ENCODE assay signal across 8 cellular contexts in genomic region chr6:6591778-6592388, GRCh38. TPM values are rescaled to one million over a fixed set of nuclear protein-coding genes. Genes with fewer than 3 reads are reported as not detected.
DNase-seq lines count a peak whose midpoint lies in the region; ATAC-seq and TF ChIP-seq lines count a peak whose summit lies in the region.

No MANE protein-coding gene starts in this region.

- TF ChIP-seq CTCF in Caco-2 (IDR thresholded peaks at IDR 0.05; ENCODE audit: insufficient read depth in 1 of 2, low read depth in 1 of 2, low read length in 1 of 2, severe bottlenecking in 1 of 2, unreplicated experiment in 1 of 2): no peak

- H3K27ac Mint-ChIP-seq in activated CD4-positive, alpha-beta T cell treated with anti-CD3 and anti-CD28 coated beads for 36 hours: peak overlapping the region; percentile 11
- H3K27ac Mint-ChIP-seq in stimulated activated naive B cell treated with anti-CD40 and anti-IgM and Interleukin-4, amounts not matched to agents 10 μg/mL and 1 μg/mL and 100 μg/mL, for 72 hours: peak overlapping the region; percentile 96
- H3K27ac Mint-ChIP-seq in Caco-2 (ENCODE audit: unreplicated experiment): no peak overlapping the region

- no peak for DNase-seq in activated CD4-positive, alpha-beta T cell treated with anti-CD3 and anti-CD28 coated beads for 36 hours
- DNase-seq in activated CD4-positive, alpha-beta T cell treated with anti-CD3 and anti-CD28 coated beads, Interleukin-2, amount 50 U/mL, for 1 hour: no peak
- DNase-seq in Kasumi-1 (lab: John Stamatoyannopoulos, UW) (peak; percentile 99), Caco-2 (no peak), DMS153 (lab: John Stamatoyannopoulos, UW) (no peak), COLO829 (ENCODE audit: low spot score) (no peak)
- peak; percentile 63 for DNase-seq in stimulated activated naive B cell treated with anti-CD40 and anti-IgM and Interleukin-4, amounts not matched to agents 10 μg/mL and 1 μg/mL and 100 μg/mL, for 72 hours

- no peak overlapping the region for H3K4me3 ChIP-seq in Caco-2 (ENCODE audit: low read depth, low read length)

- H3K36me3 Mint-ChIP-seq in activated CD4-positive, alpha-beta T cell treated with anti-CD3 and anti-CD28 coated beads for 36 hours (ENCODE audit: low read depth): peaks cover 4% of the 10 kb centered on the region
- peaks cover 9 to 26% of the 10 kb centered on the region in 2 donors for H3K36me3 Mint-ChIP-seq in stimulated activated naive B cell treated with anti-CD40 and anti-IgM and Interleukin-4, amounts not matched to agents 10 μg/mL and 1 μg/mL and 100 μg/mL, for 72 hours
- H3K36me3 Mint-ChIP-seq in Caco-2 (ENCODE audit: insufficient read depth, unreplicated experiment): no peaks in the 10 kb centered on the region

- H3K9me3 ChIP-seq in Caco-2: no peaks in the 10 kb centered on the region

- no peaks in the 10 kb centered on the region for H3K36me3 ChIP-seq in Caco-2 (ENCODE audit: control insufficient read depth, insufficient read depth, low read length)

- peaks cover 74% of the 10 kb centered on the region for H3K4me1 Mint-ChIP-seq in activated CD4-positive, alpha-beta T cell treated with anti-CD3 and anti-CD28 coated beads for 36 hours
- H3K4me1 Mint-ChIP-seq in stimulated activated naive B cell treated with anti-CD40 and anti-IgM and Interleukin-4, amounts not matched to agents 10 μg/mL and 1 μg/mL and 100 μg/mL, for 72 hours: peaks cover 70 to 97% of the 10 kb centered on the region in 2 donors
- no peaks in the 10 kb centered on the region for H3K4me1 Mint-ChIP-seq in Caco-2 (ENCODE audit: low read depth, unreplicated experiment)

- intact Hi-C loops in activated CD4-positive, alpha-beta T cell treated with anti-CD3 and anti-CD28 coated beads for 36 hours (cut with DNase I, micrococcal nuclease): no loop called here
- intact Hi-C loops in Caco-2 (cut with micrococcal nuclease; ENCODE audit: unreplicated experiment): no loop called here

- H3K9me3 Mint-ChIP-seq in activated CD4-positive, alpha-beta T cell treated with anti-CD3 and anti-CD28 coated beads for 36 hours (ENCODE audit: low read depth): peaks cover 3% of the 10 kb centered on the region
- H3K9me3 Mint-ChIP-seq in stimulated activated naive B cell treated with anti-CD40 and anti-IgM and Interleukin-4, amounts not matched to agents 10 μg/mL and 1 μg/mL and 100 μg/mL, for 72 hours: no peaks in the 10 kb centered on the region
- H3K9me3 Mint-ChIP-seq in Caco-2 (ENCODE audit: unreplicated experiment): no peaks in the 10 kb centered on the region

- no TSS peak for BruUV-seq in Caco-2 (replicated peaks; lab: Mats Ljungman, UMichigan)

- no peak for ATAC-seq in activated CD4-positive, alpha-beta T cell treated with anti-CD3 and anti-CD28 coated beads for 36 hours
- peak; percentile 25 for ATAC-seq in esophagus mucosa
- ATAC-seq in stimulated activated naive B cell treated with anti-CD40 and anti-IgM and Interleukin-4, amounts not matched to agents 10 μg/mL and 1 μg/mL and 100 μg/mL, for 72 hours (replicated peaks): peak; percentile 61 to 63

- CTCF ChIA-PET in activated CD4-positive, alpha-beta T cell treated with anti-CD3 and anti-CD28 coated beads for 36 hours (lab: Charles Lee): no interaction called here
- CTCF ChIA-PET in Caco-2 (lab: Charles Lee): no interaction called here

- no peaks in the 10 kb centered on the region for H3K4me1 ChIP-seq in Caco-2

- H3K27me3 Mint-ChIP-seq in activated CD4-positive, alpha-beta T cell treated with anti-CD3 and anti-CD28 coated beads for 36 hours: no peaks in the 10 kb centered on the region
- no peaks in the 10 kb centered on the region for H3K27me3 Mint-ChIP-seq in stimulated activated naive B cell treated with anti-CD40 and anti-IgM and Interleukin-4, amounts not matched to agents 10 μg/mL and 1 μg/mL and 100 μg/mL, for 72 hours
- H3K27me3 Mint-ChIP-seq in Caco-2 (ENCODE audit: insufficient read depth, unreplicated experiment): peaks cover 25% of the 10 kb centered on the region

- H3K27me3 ChIP-seq in Caco-2 (replicated peaks; ENCODE audit: control insufficient read depth, insufficient read depth, low read length): no peaks in the 10 kb centered on the region

- no peak overlapping the region for H3K4me3 Mint-ChIP-seq in activated CD4-positive, alpha-beta T cell treated with anti-CD3 and anti-CD28 coated beads for 36 hours
- H3K4me3 Mint-ChIP-seq in stimulated activated naive B cell treated with anti-CD40 and anti-IgM and Interleukin-4, amounts not matched to agents 10 μg/mL and 1 μg/mL and 100 μg/mL, for 72 hours: peak overlapping the region; percentile 68 to 78
- no peak overlapping the region for H3K4me3 Mint-ChIP-seq in Caco-2 (ENCODE audit: unreplicated experiment)

- POLR2A ChIA-PET in activated CD4-positive, alpha-beta T cell treated with anti-CD3 and anti-CD28 coated beads for 36 hours (lab: Charles Lee): no interaction called here
- POLR2A ChIA-PET in Caco-2 (lab: Charles Lee): no interaction called here

RNA-seq across cellular contexts. Expression of gene LY86, which starts 3.4 kb away (rescaled TPM):
- 1 to 10 TPM in 1 of 2 experiments, under 1 TPM in 1; 0.90 to 1.5 TPM for total RNA-seq in activated CD4-positive, alpha-beta T cell treated with anti-CD3 and anti-CD28 coated beads for 36 hours
- 0.48 TPM for total RNA-seq in esophagus mucosa
- not detected in 2 replicates for total RNA-seq in Caco-2 (2022)

Comparison
In these comparisons a context has a peak if more than half of its experiments do, and no peak if none do; other contexts are left out.
1. DNase-seq: peak in Kasumi-1 (2 of 2) and stimulated activated naive B cell treated with anti-CD40 and anti-IgM and Interleukin-4, amounts not matched to agents 10 μg/mL and 1 μg/mL and 100 μg/mL, for 72 hours (single experiment); none in activated CD4-positive, alpha-beta T cell treated with anti-CD3 and anti-CD28 coated beads for 36 hours (single experiment), activated CD4-positive, alpha-beta T cell treated with anti-CD3 and anti-CD28 coated beads, Interleukin-2, amount 50 U/mL, for 1 hour (single experiment), Caco-2 (0 of 2), DMS153 (single experiment) and COLO829 (single experiment).
2. H3K4me3 Mint-ChIP-seq: peak in stimulated activated naive B cell treated with anti-CD40 and anti-IgM and Interleukin-4, amounts not matched to agents 10 μg/mL and 1 μg/mL and 100 μg/mL, for 72 hours (2 of 2); none in activated CD4-positive, alpha-beta T cell treated with anti-CD3 and anti-CD28 coated beads for 36 hours (single experiment) and Caco-2 (single experiment).